20 cellular contexts compared by ENCODE assay signal in the genomic region with DNA sequence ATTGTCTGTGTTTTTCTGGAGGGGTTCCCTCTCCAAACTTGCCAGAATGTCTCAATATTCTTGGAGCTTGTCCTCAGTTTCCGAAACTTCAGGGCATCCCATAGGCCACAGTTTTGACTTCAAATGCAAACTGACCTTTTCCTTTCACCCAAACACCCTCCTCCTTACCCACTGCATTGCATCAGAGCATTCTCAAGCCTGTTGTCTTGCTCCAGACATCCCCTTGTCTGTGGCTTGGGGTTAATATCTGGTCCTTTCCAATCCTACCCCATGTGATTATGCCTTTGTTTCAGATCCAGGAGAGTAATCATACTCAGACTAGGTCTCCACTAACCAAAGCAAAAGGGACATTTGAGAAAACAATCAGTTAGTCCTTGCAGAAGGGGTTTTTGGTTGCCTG.
"Had no signal": no experiment of that assay in that cellular context is flagged by ENCODE, and none has a peak within 500 bp of the region (broad histone marks: within the 10 kb centered on the region; RNA-seq: fewer than 3 reads in every experiment).

No MANE protein-coding gene starts in this region.

- H3K36me3 ChIP-seq: left lung, sigmoid colon, spleen, stomach, upper lobe of right lung had no signal

- H3K27ac Mint-ChIP-seq: activated B cell treated with CpG ODN at 0.5 μM for 24 hours; activated CD8-positive, alpha-beta T cell treated with anti-CD3 and anti-CD28 coated beads for 36 hours; activated naive CD4-positive, alpha-beta T cell treated with anti-CD3 and anti-CD28 coated beads, Interleukin-2, amount 50 U/mL, for 72 hours; dendritic cell treated with granulocyte-macrophage colony-stimulating factor and Interleukin-4, amounts not matched to agents 40 ng/mL and 50 ng/mL, for 4 days; natural killer cell treated with Interleukin-12 subunit alpha and Interleukin-12 subunit beta and Interleukin-15 and Interleukin-18, amount 100 ng/mL, for 72 hours; progenitor cell of endocrine pancreas; T-helper 17 cell had no signal

- H3K9me3 ChIP-seq: left lung, sigmoid colon, spleen, stomach, testis, upper lobe of right lung had no signal

- H3K9me3 Mint-ChIP-seq: activated B cell treated with CpG ODN at 0.5 μM for 24 hours; activated CD8-positive, alpha-beta T cell treated with anti-CD3 and anti-CD28 coated beads for 36 hours; activated naive CD4-positive, alpha-beta T cell treated with anti-CD3 and anti-CD28 coated beads, Interleukin-2, amount 50 U/mL, for 72 hours; activated T-cell treated with anti-CD3 and anti-CD28 coated beads, Interleukin-2, amount 50 U/mL, for 4 hours; brain; dendritic cell treated with granulocyte-macrophage colony-stimulating factor and Interleukin-4, amounts not matched to agents 40 ng/mL and 50 ng/mL, for 4 days; natural killer cell treated with Interleukin-12 subunit alpha and Interleukin-12 subunit beta and Interleukin-15 and Interleukin-18, amount 100 ng/mL, for 72 hours had no signal

- ATAC-seq: activated CD8-positive, alpha-beta T cell treated with anti-CD3 and anti-CD28 coated beads for 36 hours; activated naive CD4-positive, alpha-beta T cell treated with anti-CD3 and anti-CD28 coated beads, Interleukin-2, amount 50 U/mL, for 72 hours; activated T-cell treated with anti-CD3 and anti-CD28 coated beads, Interleukin-2, amount 50 U/mL, for 4 hours; natural killer cell treated with Interleukin-12 subunit alpha and Interleukin-12 subunit beta and Interleukin-15 and Interleukin-18, amount 100 ng/mL, for 72 hours; T-helper 17 cell had no signal

- H3K27me3 ChIP-seq: left lung, sigmoid colon, spleen, stomach, testis, upper lobe of right lung had no signal

- H3K4me1 Mint-ChIP-seq: activated B cell treated with CpG ODN at 0.5 μM for 24 hours, T-helper 17 cell had no signal

- DNase-seq: activated B cell treated with CpG ODN at 0.5 μM for 24 hours; activated effector memory CD4-positive, alpha-beta T cell treated with Interleukin-2 at 50 U/mL for 16 hours; activated T-cell treated with anti-CD3 and anti-CD28 coated beads, Interleukin-2, amount 50 U/mL, for 4 hours; effector memory CD4-positive, alpha-beta T cell; occipital lobe; sigmoid colon; spleen; T-helper 17 cell had no signal

- FAIRE-seq: frontal cortex, TTC549 had no signal

- H3K27me3 Mint-ChIP-seq: activated B cell treated with CpG ODN at 0.5 μM for 24 hours; activated CD8-positive, alpha-beta T cell treated with anti-CD3 and anti-CD28 coated beads for 36 hours; brain; dendritic cell treated with granulocyte-macrophage colony-stimulating factor and Interleukin-4, amounts not matched to agents 40 ng/mL and 50 ng/mL, for 4 days; progenitor cell of endocrine pancreas; T-helper 17 cell had no signal

- H3K4me1 ChIP-seq: left lung, sigmoid colon, spleen, stomach, testis, upper lobe of right lung had no signal

- H3K27ac ChIP-seq: left lung, sigmoid colon, spleen, stomach, testis, upper lobe of right lung had no signal

- H3K4me3 Mint-ChIP-seq: activated B cell treated with CpG ODN at 0.5 μM for 24 hours; activated CD8-positive, alpha-beta T cell treated with anti-CD3 and anti-CD28 coated beads for 36 hours; activated T-cell treated with anti-CD3 and anti-CD28 coated beads, Interleukin-2, amount 50 U/mL, for 4 hours; brain; dendritic cell treated with granulocyte-macrophage colony-stimulating factor and Interleukin-4, amounts not matched to agents 40 ng/mL and 50 ng/mL, for 4 days; natural killer cell treated with Interleukin-12 subunit alpha and Interleukin-12 subunit beta and Interleukin-15 and Interleukin-18, amount 100 ng/mL, for 72 hours; T-helper 17 cell had no signal

- H3K4me3 ChIP-seq: left lung, sigmoid colon, spleen, stomach, testis, upper lobe of right lung had no signal

- H3K36me3 Mint-ChIP-seq: activated naive CD4-positive, alpha-beta T cell treated with anti-CD3 and anti-CD28 coated beads, Interleukin-2, amount 50 U/mL, for 72 hours; brain; natural killer cell treated with Interleukin-12 subunit alpha and Interleukin-12 subunit beta and Interleukin-15 and Interleukin-18, amount 100 ng/mL, for 72 hours had no signal
